ENCODE assay signal across 8 cellular contexts in the genomic region with DNA sequence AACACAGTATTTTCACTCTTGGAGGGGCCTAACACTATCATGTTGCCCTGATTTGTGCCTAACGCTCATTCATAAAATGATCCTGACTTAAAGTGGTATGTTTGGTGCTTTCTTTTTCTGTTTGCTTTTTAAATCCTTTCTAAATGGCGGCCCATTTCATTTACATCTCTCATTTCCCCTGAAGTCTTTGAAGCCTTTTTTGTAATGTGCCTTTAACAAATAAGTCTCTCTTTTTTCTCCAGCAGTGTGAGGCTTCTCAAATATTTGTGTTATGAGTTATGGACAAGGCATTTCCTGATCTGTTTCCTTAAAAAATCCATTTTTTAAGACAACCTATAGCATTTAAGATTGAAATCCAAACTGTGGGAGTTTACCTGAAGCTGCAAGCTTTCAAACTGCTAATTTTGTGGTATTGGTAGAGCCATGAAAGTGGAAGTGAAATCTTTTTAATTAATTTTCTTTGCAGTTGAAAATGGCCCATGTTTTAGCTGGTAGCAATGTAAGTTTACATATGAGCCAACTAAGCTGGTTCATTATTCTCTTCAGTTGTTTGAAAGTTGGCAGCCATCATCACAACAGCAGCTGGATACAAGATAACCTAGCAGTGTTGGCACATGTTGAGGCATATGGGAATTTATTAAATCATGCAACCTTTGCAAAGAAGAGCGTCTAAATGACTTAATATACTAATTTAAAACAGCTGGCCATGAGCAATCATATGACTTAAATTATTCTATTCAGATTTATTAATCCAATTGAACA.
DNase-seq lines count a peak whose midpoint lies in the region; ATAC-seq, FAIRE-seq and TF ChIP-seq lines count a peak whose summit lies in the region.

No MANE protein-coding gene starts in this region.

- H3K36me3 ChIP-seq in keratinocyte (ENCODE audit: control insufficient read depth in 2 of 2, extremely low read depth in 1 of 2, insufficient read depth in 2 of 2, low read length in 2 of 2), result no peaks in the 10 kb centered on the region

- no peaks in the 10 kb centered on the region for H3K9me1 ChIP-seq in keratinocyte (ENCODE audit: control insufficient read depth, extremely low read depth, insufficient read depth, low read length)

- peak; percentile 74 for FAIRE-seq in keratinocyte (lab: Jason Lieb, UNC)

- no peaks in the 10 kb centered on the region for H4K20me1 ChIP-seq in keratinocyte (ENCODE audit: control insufficient read depth, extremely low read depth, insufficient read depth, low read length)

- H3K4me3 ChIP-seq in keratinocyte (ENCODE audit: control insufficient read depth in 2 of 3, extremely low read depth in 1 of 3, insufficient read depth in 2 of 3, low read depth in 1 of 3, low read length in 3 of 3), result peak overlapping the region in 1 of 3 experiments; percentile 4

- H3K27me3 ChIP-seq in keratinocyte (ENCODE audit: control insufficient read depth, extremely low read depth, insufficient read depth, low read length), result no peaks in the 10 kb centered on the region

- no peak overlapping the region for H3K9ac ChIP-seq in keratinocyte (ENCODE audit: control insufficient read depth, extremely low read depth, insufficient read depth, low read length)

- no peaks in the 10 kb centered on the region for H3K79me2 ChIP-seq in keratinocyte (ENCODE audit: control insufficient read depth, insufficient read depth, low read length)

- dilution Hi-C loops in keratinocyte (cut with MboI; ENCODE audit: extremely low pct_ligation_motif_present, low sequenced_read_pairs), result no loop called here

- H3K9me3 ChIP-seq in keratinocyte (ENCODE audit: control insufficient read depth, low read depth, low read length), result no peaks in the 10 kb centered on the region

- TF ChIP-seq CTCF in keratinocyte (optimal IDR thresholded peaks at IDR 0.05 in 1 of 3, IDR thresholded peaks at IDR 0.05 in 1 of 3, conservative IDR thresholded peaks at IDR 0.05 in 1 of 3; ENCODE audit: extremely low read depth in 1 of 3, insufficient read depth in 2 of 3, low read length in 3 of 3), result no peak

- ATAC-seq in GM18909 (IDR thresholded peaks at IDR 0.05; ENCODE audit: poor library complexity, unreplicated experiment) (peak; percentile 83), HG02938 (IDR thresholded peaks at IDR 0.05; ENCODE audit: unreplicated experiment) (peak; percentile 88)

- H3K27ac ChIP-seq in keratinocyte (ENCODE audit: control insufficient read depth, insufficient read depth, low read length), result peak overlapping the region; percentile 1

- DNase-seq in NCI-H446 (lab: John Stamatoyannopoulos, UW) (peak; percentile 68 to 81), keratinocyte (ENCODE audit: low read depth, low spot score) (no peak), superior temporal gyrus (ENCODE audit: extremely low spot score) (no peak), NOMO-1 treated with dmso at 0.1 percent for 144 hours (lab: John Stamatoyannopoulos, UW; ENCODE audit: unreplicated experiment) (no peak)
- DNase-seq in stimulated activated CD8-positive, alpha-beta memory T cell treated with anti-CD3 and anti-CD28 coated beads, Interleukin-4, amount 100 ng/mL, for 48 hours, result no peak
- no peak for DNase-seq in activated naive CD4-positive, alpha-beta T cell treated with Interleukin-2 at 50 U/mL for 16 hours

- peak overlapping the region; percentile 2 for H2AFZ ChIP-seq in keratinocyte (ENCODE audit: control insufficient read depth, low read length)

- peaks cover 27% of the 10 kb centered on the region for H3K4me1 ChIP-seq in keratinocyte (ENCODE audit: control insufficient read depth, extremely low read depth, insufficient read depth, low read length)

- peak overlapping the region; percentile 40 for H3K4me2 ChIP-seq in keratinocyte (ENCODE audit: control insufficient read depth, extremely low read depth, insufficient read depth, low read depth, low read length)

Comparison
In these comparisons a context has a peak if more than half of its experiments do, and no peak if none do; other contexts are left out.
1. DNase-seq: peak in NCI-H446 (2 of 2); none in keratinocyte (single experiment), stimulated activated CD8-positive, alpha-beta memory T cell treated with anti-CD3 and anti-CD28 coated beads, Interleukin-4, amount 100 ng/mL, for 48 hours (single experiment), superior temporal gyrus (single experiment), activated naive CD4-positive, alpha-beta T cell treated with Interleukin-2 at 50 U/mL for 16 hours (single experiment) and NOMO-1 treated with dmso at 0.1 percent for 144 hours (single experiment).